ENCODE assay signal across 19 cellular contexts in genomic region chr5:77095189-77095588, GRCh38. TPM values are rescaled to one million over a fixed set of nuclear protein-coding genes. Genes with fewer than 3 reads are reported as not detected.
DNase-seq lines count a peak whose midpoint lies in the region; ATAC-seq, FAIRE-seq and TF ChIP-seq lines count a peak whose summit lies in the region.
"Had no signal": no experiment of that assay in that cellular context is flagged by ENCODE, and none has a peak within 500 bp of the region (broad histone marks: within the 10 kb centered on the region; RNA-seq: fewer than 3 reads in every experiment).

No MANE protein-coding gene starts in this region.

- H3K4me1 ChIP-seq in A549: no peaks in the 10 kb centered on the region
- no peaks in the 10 kb centered on the region for H3K4me1 ChIP-seq in Peyer's patch
- H3K4me1 ChIP-seq: BLaER1 treated with 17β-estradiol and CSF1 and Interleukin-3, amounts not matched to agents 10 nM and 100 nM; HAP-1 had no signal

- TF ChIP-seq EP300 in A549 (IDR thresholded peaks at IDR 0.05): no peak

- no peak for TF ChIP-seq RAD21 in A549 (conservative IDR thresholded peaks at IDR 0.05 in 1 of 2, IDR thresholded peaks at IDR 0.05 in 1 of 2)

- DNase-seq in A549 (ENCODE audit: low read depth in 1 of 2, low spot score in 1 of 2): no peak
- DNase-seq in substantia nigra (lab: John Stamatoyannopoulos, UW): peak in 4 of 49 donors; percentile 9 to 49 (median 28)
- DNase-seq in Peyer's patch: no peak
- no peak for DNase-seq in cortex of kidney (lab: John Stamatoyannopoulos, UW)
- no peak for DNase-seq in NCI-H1417 (lab: John Stamatoyannopoulos, UW)
- DNase-seq: AML-193; CD4-positive, CD25-positive, alpha-beta regulatory T cell; DMS53; GF-D8 had no signal

- 56% methylated on average over 4 of the region's 4 CpGs for WGBS in A549 (ENCODE audit: missing lambda C conversion rate)

- no peak for TF ChIP-seq POLR2A in A549 (IDR thresholded peaks at IDR 0.05; ENCODE audit: low read length)
- TF ChIP-seq POLR2A in Peyer's patch (IDR thresholded peaks at IDR 0.05): no peak

- POLR2A ChIA-PET in A549 (lab: Yijun Ruan, JAX): interaction anchor here (0.7 kb wide), 1 partner anchor 9 kb away, joined by 3 read pairs; no protein-coding TSS in a partner anchor

- CTCF ChIA-PET in A549 (lab: Yijun Ruan, JAX): interaction anchor here (0.7 to 3.9 kb wide), 2 partner anchors 9 to 18 kb away, joined by 3 to 16 read pairs; no protein-coding TSS in a partner anchor

- ATAC-seq in A549: no peak
- no peak for ATAC-seq in HG03439 (IDR thresholded peaks at IDR 0.05; ENCODE audit: unreplicated experiment)
- ATAC-seq: HepG2 had no signal

- H3K9me3 ChIP-seq in A549: no peaks in the 10 kb centered on the region
- H3K9me3 ChIP-seq in Peyer's patch: no peaks in the 10 kb centered on the region
- H3K9me3 ChIP-seq: HAP-1 had no signal

- no peaks in the 10 kb centered on the region for H3K36me3 ChIP-seq in Peyer's patch

- no peak overlapping the region for H3K4me3 ChIP-seq in A549
- no peak overlapping the region for H3K4me3 ChIP-seq in Peyer's patch
- H3K4me3 ChIP-seq: BLaER1 treated with 17β-estradiol and CSF1 and Interleukin-3, amounts not matched to agents 10 nM and 100 nM; HAP-1 had no signal

- H3K4me2 ChIP-seq in A549: no peak overlapping the region
- H3K4me2 ChIP-seq: BLaER1 treated with 17β-estradiol and CSF1 and Interleukin-3, amounts not matched to agents 10 nM and 100 nM had no signal

- no peaks in the 10 kb centered on the region for H3K27me3 ChIP-seq in layer of hippocampus (ENCODE audit: control insufficient read depth, insufficient read depth, low read length)
- no peaks in the 10 kb centered on the region for H3K27me3 ChIP-seq in Peyer's patch
- H3K27me3 ChIP-seq: BLaER1 treated with 17β-estradiol and CSF1 and Interleukin-3, amounts not matched to agents 10 nM and 100 nM had no signal

- H3K27ac ChIP-seq in A549 (no peak overlapping the region), cingulate gyrus (ENCODE audit: low read depth, low read length) (peak overlapping the region; percentile 70), layer of hippocampus (ENCODE audit: low read depth, low read length) (peak overlapping the region; percentile 69), substantia nigra (ENCODE audit: low read depth, low read length, poor library complexity, severe bottlenecking) (peak overlapping the region; percentile 83), Peyer's patch (no peak overlapping the region)
- H3K27ac ChIP-seq: 22Rv1; BLaER1 treated with 17β-estradiol and CSF1 and Interleukin-3, amounts not matched to agents 10 nM and 100 nM had no signal

- FAIRE-seq in A549 (lab: Jason Lieb, UNC): peak; percentile 23
- FAIRE-seq: GM19239, H1, HepG2, HTR-8/SVneo had no signal

- TF ChIP-seq CTCF in A549 (IDR thresholded peaks at IDR 0.05): no peak
- TF ChIP-seq CTCF in Peyer's patch (IDR thresholded peaks at IDR 0.05): no peak

TF ChIP-seq in A549, 52 proteins besides CTCF, POLR2A, EP300 and RAD21:
- TF ChIP-seq SMC3 (IDR thresholded peaks at IDR 0.05): no peak
- no peak for TF ChIP-seq CBX8 (IDR thresholded peaks at IDR 0.05)
- TF ChIP-seq CHD2 (IDR thresholded peaks at IDR 0.05; ENCODE audit: low read length, partially characterized antibody): no peak
- no peak for TF ChIP-seq FOSL2 (IDR thresholded peaks at IDR 0.05)
- TF ChIP-seq FOSL2 (CRISPR knock-in tag; IDR thresholded peaks at IDR 0.05): no peak
- no peak for TF ChIP-seq RCOR1 (IDR thresholded peaks at IDR 0.05; ENCODE audit: low read depth, low read length)
- no peak for TF ChIP-seq TP53 (CRISPR knock-in tag; IDR thresholded peaks at IDR 0.05)
- TF ChIP-seq NPAS2 (CRISPR knock-in tag; IDR thresholded peaks at IDR 0.05; ENCODE audit: borderline replicate concordance): no peak
- TF ChIP-seq HOXB5 (CRISPR knock-in tag; IDR thresholded peaks at IDR 0.05): no peak
- no peak for TF ChIP-seq ESRRA (IDR thresholded peaks at IDR 0.05; ENCODE audit: borderline replicate concordance, low read length)
- TF ChIP-seq BHLHE40 (IDR thresholded peaks at IDR 0.05; ENCODE audit: low read depth, low read length): no peak
- TF ChIP-seq CEBPB (IDR thresholded peaks at IDR 0.05): no peak
- no peak for TF ChIP-seq ZC3H11A (IDR thresholded peaks at IDR 0.05)
- TF ChIP-seq JUN (IDR thresholded peaks at IDR 0.05): no peak
- no peak for TF ChIP-seq GATA3 (IDR thresholded peaks at IDR 0.05; ENCODE audit: borderline replicate concordance)
- no peak for TF ChIP-seq TFCP2L1 (CRISPR knock-in tag; IDR thresholded peaks at IDR 0.05)

RNA-seq across cellular contexts. Expression of gene ZBED3, which starts 8.1 kb away (rescaled TPM):
- polyA plus RNA-seq in A549 (2011; rRNA removed): 9.9 and 10.5 TPM in 2 replicates
- 3.0 and 4.3 TPM in 2 replicates for polyA plus RNA-seq in A549 (2012; cell fraction: cytosol; rRNA removed)
- 2.3 and 3.2 TPM in 2 replicates for polyA plus RNA-seq in A549 (2012; cell fraction: nucleus; rRNA removed)
- polyA plus RNA-seq in A549 (2017; fragmentation: RNase III; extraction: RNeasy Plus Mini Kit Qiagen cat#74134 plus additional on column Dnase treatment): 3.7 to 4.2 TPM (median 4.1 TPM) in 3 replicates
- polyA minus RNA-seq in A549 (2011; rRNA and poly(A)+ RNA removed): 5.8 and 6.0 TPM in 2 replicates
- 1 to 10 TPM; 1.9 to 4.5 (median 3.5) TPM for total RNA-seq in Peyer's patch

Comparison
In these comparisons a context has a peak if more than half of its experiments do, and no peak if none do; other contexts are left out.
1. H3K27ac ChIP-seq: peak in cingulate gyrus (single experiment), layer of hippocampus (single experiment) and substantia nigra (single experiment); none in A549 (0 of 2) and Peyer's patch (0 of 4).